ENCODE assay signal across 12 cellular contexts in the genomic region with DNA sequence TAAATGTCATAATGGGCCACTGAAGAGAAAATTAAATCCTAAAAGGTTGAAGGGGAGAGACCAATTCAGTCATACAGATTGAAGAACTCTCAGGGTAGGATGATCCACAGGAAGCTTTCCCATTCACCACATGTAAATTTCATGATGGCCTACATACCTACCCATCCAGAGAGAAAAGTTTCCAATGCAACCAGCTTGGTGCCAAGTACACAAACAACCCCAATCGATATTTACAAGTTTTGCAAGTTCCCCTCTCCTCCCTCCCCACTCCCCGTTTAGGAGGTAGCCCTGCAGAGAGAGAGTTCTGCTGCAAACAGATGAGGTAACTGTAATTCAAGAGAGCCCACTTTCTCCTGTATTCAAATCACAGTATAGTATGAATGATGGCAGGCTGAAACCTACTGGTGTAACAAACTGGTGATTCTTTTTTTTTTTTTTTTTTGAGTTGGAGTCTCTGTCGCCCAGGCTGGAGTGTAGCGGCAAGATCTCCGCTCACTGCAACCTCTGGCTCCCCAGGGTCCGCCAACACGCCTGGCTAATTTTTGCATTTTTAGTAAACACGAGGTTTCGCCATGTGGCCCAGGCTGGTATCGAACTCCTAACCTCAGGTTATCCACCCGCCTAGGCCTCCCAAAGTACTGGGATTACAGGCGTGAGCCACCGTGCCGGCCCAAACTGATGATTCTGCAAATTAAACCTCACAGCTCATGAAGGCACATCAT. TPM values are rescaled to one million over a fixed set of nuclear protein-coding genes. Genes with fewer than 3 reads are reported as not detected.
A peak's percentile ranks its signal among the peaks of the same experiment; 100 is the strongest.
DNase-seq lines count a peak whose midpoint lies in the region; ATAC-seq and TF ChIP-seq lines count a peak whose summit lies in the region.
"Had no signal": no experiment of that assay in that cellular context is flagged by ENCODE, and none has a peak within 500 bp of the region (broad histone marks: within the 10 kb centered on the region; RNA-seq: fewer than 3 reads in every experiment).

No MANE protein-coding gene starts in this region.

- peaks cover 50% of the 10 kb centered on the region for H3K4me1 Mint-ChIP-seq in endodermal cell

- H3K36me3 Mint-ChIP-seq in endodermal cell (ENCODE audit: low read depth): peaks cover 4% of the 10 kb centered on the region

- no peak overlapping the region for H3K27ac ChIP-seq in endodermal cell (ENCODE audit: low read depth, low read length)
- H3K27ac ChIP-seq: sigmoid colon had no signal

- peak overlapping the region; percentile 29 for H3K4me3 Mint-ChIP-seq in endodermal cell

- WGBS in endodermal cell (ENCODE audit: insufficient coverage in 1 of 2, insufficient read length in 1 of 2), 2 experiments: 85 to 94% methylated on average over 9 to 14 of the region's 14 CpGs

- ATAC-seq in GM19438 (IDR thresholded peaks at IDR 0.05; ENCODE audit: low read depth, unreplicated experiment) (peak; percentile 46), HG03280 (IDR thresholded peaks at IDR 0.05; ENCODE audit: unreplicated experiment) (peak; percentile 47), HG03342 (IDR thresholded peaks at IDR 0.05; ENCODE audit: unreplicated experiment) (no peak)

- H3K27me3 ChIP-seq in endodermal cell (ENCODE audit: control insufficient read depth, insufficient read depth, low read length, poor library complexity, severe bottlenecking): no peaks in the 10 kb centered on the region
- H3K27me3 ChIP-seq: sigmoid colon had no signal

- H3K9me3 ChIP-seq in endodermal cell (ENCODE audit: control insufficient read depth, low read length): no peaks in the 10 kb centered on the region
- H3K9me3 ChIP-seq: sigmoid colon had no signal

- no peaks in the 10 kb centered on the region for H3K27me3 Mint-ChIP-seq in endodermal cell (ENCODE audit: insufficient read depth)

- H3K4me3 ChIP-seq in GM12864 (ENCODE audit: low read depth, low read length) (peak overlapping the region; percentile 18), endodermal cell (ENCODE audit: low read length) (no peak overlapping the region)
- H3K4me3 ChIP-seq: sigmoid colon had no signal

- TF ChIP-seq CTCF in GM12864 (IDR thresholded peaks at IDR 0.05; ENCODE audit: low read depth, low read length, missing control alignments): no peak
- no peak for TF ChIP-seq CTCF in endodermal cell (conservative IDR thresholded peaks at IDR 0.05)

- peak overlapping the region; percentile 91 for H3K27ac Mint-ChIP-seq in endodermal cell

- H3K9ac ChIP-seq in endodermal cell (ENCODE audit: extremely low read depth, low read length, poor library complexity, severe bottlenecking): no peak overlapping the region

- H3K36me3 ChIP-seq in endodermal cell (ENCODE audit: control insufficient read depth, insufficient read depth, low read length): no peaks in the 10 kb centered on the region
- H3K36me3 ChIP-seq: sigmoid colon had no signal

- peaks cover 8% of the 10 kb centered on the region for H3K4me1 ChIP-seq in endodermal cell (ENCODE audit: control insufficient read depth, insufficient read depth, low read length)

- DNase-seq in GM12864 (ENCODE audit: low read depth): no peak
- DNase-seq in endodermal cell: peak; percentile 81
- DNase-seq in stimulated activated CD4-positive, alpha-beta T cell treated with anti-CD3 and anti-CD28 coated beads, Interleukin-15, amount 100 ng/mL, for 24 hours: no peak
- DNase-seq in NCI-H1105 treated with DMSO at 0.1 percent for 48 hours (lab: John Stamatoyannopoulos, UW): no peak
- DNase-seq in activated CD8-positive, alpha-beta memory T cell treated with anti-CD3 and anti-CD28 coated beads, Interleukin-2, amount 50 U/mL, for 48 hours: no peak
- DNase-seq: DMS153; effector memory CD4-positive, alpha-beta T cell; NCI-H1436; sigmoid colon had no signal

- H3K9me3 Mint-ChIP-seq in endodermal cell: peaks cover 2% of the 10 kb centered on the region

RNA-seq across cellular contexts. Expression of a gene that starts 14.4 kb away (rescaled TPM):
- 10 to 100 TPM; 20.1 to 29.7 TPM for total RNA-seq in endodermal cell
- polyA plus RNA-seq in endodermal cell (2013, experiment 1 of 2): 10.5 TPM
- 10.4 TPM for polyA plus RNA-seq in endodermal cell (2013, experiment 2 of 2)
